28 cellular contexts compared by ENCODE assay signal in the genomic region with DNA sequence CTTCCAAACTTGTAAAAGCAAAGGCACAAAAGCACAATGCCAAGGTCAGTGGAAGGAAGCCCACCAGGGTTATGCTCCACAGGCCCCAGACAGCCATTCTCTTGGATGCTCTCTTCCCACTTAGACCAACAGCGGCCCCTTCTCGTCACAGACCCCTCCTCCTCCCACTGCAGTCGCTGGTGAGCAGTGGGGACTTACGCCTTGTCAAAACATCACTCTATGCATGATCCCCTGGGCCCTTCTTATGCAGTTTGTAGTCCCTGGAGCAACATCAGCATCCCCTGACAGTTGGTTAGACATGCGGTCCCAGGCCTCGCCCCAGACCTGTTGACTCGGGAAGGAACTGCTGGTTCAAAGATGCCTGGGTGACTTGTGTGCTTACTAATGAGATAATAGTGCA.
"Had no signal": no experiment of that assay in that cellular context is flagged by ENCODE, and none has a peak within 500 bp of the region (broad histone marks: within the 10 kb centered on the region; RNA-seq: fewer than 3 reads in every experiment).

No MANE protein-coding gene starts in this region.

- ATAC-seq: activated CD4-positive, CD25-positive, alpha-beta regulatory T cell treated with anti-CD3 and anti-CD28 coated beads, Interleukin-2, amount 50 U/mL, for 24 hours; activated CD8-positive, alpha-beta T cell treated with anti-CD3 and anti-CD28 coated beads for 36 hours; activated naive CD8-positive, alpha-beta T cell treated with anti-CD3 and anti-CD28 coated beads, Interleukin-2, amount 50 U/mL, for 24 hours; T-cell had no signal

- H3K27ac ChIP-seq: body of pancreas, colonic mucosa, epithelial cell of prostate, WERI-Rb-1 had no signal

- DNase-seq: activated B cell treated with CpG ODN at 0.5 μM for 24 hours; activated CD4-positive, alpha-beta T cell treated with anti-CD3 and anti-CD28 coated beads for 48 hours; activated CD4-positive, alpha-beta T cell treated with anti-CD3 and anti-CD28 coated beads, Interleukin-2, amount 50 U/mL, for 1 hour; activated CD4-positive, alpha-beta T cell treated with anti-CD3 and anti-CD28 coated beads, Interleukin-2, amount 50 U/mL, for 48 hours; activated CD8-positive, alpha-beta memory T cell treated with anti-CD3 and anti-CD28 coated beads for 24 hours; activated CD8-positive, alpha-beta T cell treated with anti-CD3 and anti-CD28 coated beads for 36 hours; activated effector memory CD4-positive, alpha-beta T cell treated with anti-CD3 and anti-CD28 coated beads, Interleukin-2, amount 50 U/mL, for 16 hours; activated naive CD4-positive, alpha-beta T cell treated with anti-CD3 and anti-CD28 coated beads for 36 hours; activated naive CD8-positive, alpha-beta T cell treated with anti-CD3 and anti-CD28 coated beads for 36 hours; activated naive CD8-positive, alpha-beta T cell treated with anti-CD3 and anti-CD28 coated beads, Interleukin-2, amount 50 U/mL, for 24 hours; activated T-cell treated with anti-CD3 and anti-CD28 coated beads, Interleukin-2, amount 50 U/mL, for 1 hour; activated T-cell treated with anti-CD3 and anti-CD28 coated beads, Interleukin-2, amount 50 U/mL, for 48 hours; aorta; colonic mucosa; effector CD8-positive, alpha-beta T cell; foreskin fibroblast; glutamatergic neuron; SW 1271; T-cell; WERI-Rb-1 had no signal

- H3K4me3 Mint-ChIP-seq: activated B cell treated with CpG ODN at 0.5 μM for 24 hours; activated CD8-positive, alpha-beta T cell treated with anti-CD3 and anti-CD28 coated beads for 36 hours; activated naive CD4-positive, alpha-beta T cell treated with anti-CD3 and anti-CD28 coated beads for 36 hours; activated naive CD4-positive, alpha-beta T cell treated with anti-CD3 and anti-CD28 coated beads, Interleukin-2, amount 50 U/mL, for 24 hours; activated naive CD8-positive, alpha-beta T cell treated with anti-CD3 and anti-CD28 coated beads for 36 hours; activated naive CD8-positive, alpha-beta T cell treated with anti-CD3 and anti-CD28 coated beads, Interleukin-2, amount 50 U/mL, for 24 hours; activated T-helper 1 cell treated with anti-CD3 and anti-CD28 coated beads, Interleukin-12 subunit alpha, Interleukin-12 subunit beta, Interleukin-2, Interleukin-4 antibody, amounts not matched to agents 30 ng/mL and 10 ng/mL and 1 ng/mL, durations not matched to agents 14 hours and 24 hours and 36 hours; T-cell; T-helper 1 cell treated with Interleukin-12 subunit alpha and Interleukin-12 subunit beta and Interleukin-4 antibody, amounts not matched to agents 30 μg/mL and 1 μg/mL, for 36 hours had no signal

- H3K27me3 Mint-ChIP-seq: activated B cell treated with CpG ODN at 0.5 μM for 24 hours; activated CD8-positive, alpha-beta T cell treated with anti-CD3 and anti-CD28 coated beads for 36 hours; activated naive CD4-positive, alpha-beta T cell treated with anti-CD3 and anti-CD28 coated beads, Interleukin-2, amount 50 U/mL, for 24 hours; activated naive CD8-positive, alpha-beta T cell treated with anti-CD3 and anti-CD28 coated beads for 36 hours; activated naive CD8-positive, alpha-beta T cell treated with anti-CD3 and anti-CD28 coated beads, Interleukin-2, amount 50 U/mL, for 24 hours; T-cell had no signal

- H3K36me3 Mint-ChIP-seq: activated naive CD4-positive, alpha-beta T cell treated with anti-CD3 and anti-CD28 coated beads, Interleukin-2, amount 50 U/mL, for 24 hours; activated naive CD8-positive, alpha-beta T cell treated with anti-CD3 and anti-CD28 coated beads for 36 hours; T-cell had no signal

- H3K4me3 ChIP-seq: adrenal gland, body of pancreas, colonic mucosa had no signal

- H3K27me3 ChIP-seq: adrenal gland, body of pancreas, colonic mucosa had no signal

- H3K36me3 ChIP-seq: adrenal gland, colonic mucosa, WERI-Rb-1 had no signal

- H3K4me1 ChIP-seq: body of pancreas, colonic mucosa had no signal

- H3K27ac Mint-ChIP-seq: activated B cell treated with CpG ODN at 0.5 μM for 24 hours; activated CD8-positive, alpha-beta T cell treated with anti-CD3 and anti-CD28 coated beads for 36 hours; activated naive CD4-positive, alpha-beta T cell treated with anti-CD3 and anti-CD28 coated beads for 36 hours; activated naive CD4-positive, alpha-beta T cell treated with anti-CD3 and anti-CD28 coated beads, Interleukin-2, amount 50 U/mL, for 24 hours; activated naive CD8-positive, alpha-beta T cell treated with anti-CD3 and anti-CD28 coated beads for 36 hours; activated naive CD8-positive, alpha-beta T cell treated with anti-CD3 and anti-CD28 coated beads, Interleukin-2, amount 50 U/mL, for 24 hours; activated T-helper 1 cell treated with anti-CD3 and anti-CD28 coated beads, Interleukin-12 subunit alpha, Interleukin-12 subunit beta, Interleukin-2, Interleukin-4 antibody, amounts not matched to agents 30 ng/mL and 10 ng/mL and 1 ng/mL, durations not matched to agents 14 hours and 24 hours and 36 hours; activated T-helper 2 cell treated with anti-CD3 and anti-CD28 coated beads, Interferon-gamma antibody, Interleukin-2, Interleukin-4, amounts not matched to agents 10 μg/mL and 5 μg/mL and 100 μg/mL, durations not matched to agents 14 hours and 24 hours and 36 hours; T-cell; T-helper 1 cell treated with Interleukin-12 subunit alpha and Interleukin-12 subunit beta and Interleukin-4 antibody, amounts not matched to agents 30 μg/mL and 1 μg/mL, for 36 hours had no signal

- H3K4me1 Mint-ChIP-seq: activated B cell treated with CpG ODN at 0.5 μM for 24 hours; activated naive CD4-positive, alpha-beta T cell treated with anti-CD3 and anti-CD28 coated beads, Interleukin-2, amount 50 U/mL, for 24 hours; activated naive CD8-positive, alpha-beta T cell treated with anti-CD3 and anti-CD28 coated beads for 36 hours; activated naive CD8-positive, alpha-beta T cell treated with anti-CD3 and anti-CD28 coated beads, Interleukin-2, amount 50 U/mL, for 24 hours; T-cell had no signal

- H3K9me3 Mint-ChIP-seq: activated B cell treated with CpG ODN at 0.5 μM for 24 hours; activated CD8-positive, alpha-beta T cell treated with anti-CD3 and anti-CD28 coated beads for 36 hours; activated naive CD4-positive, alpha-beta T cell treated with anti-CD3 and anti-CD28 coated beads for 36 hours; activated naive CD4-positive, alpha-beta T cell treated with anti-CD3 and anti-CD28 coated beads, Interleukin-2, amount 50 U/mL, for 24 hours; activated naive CD8-positive, alpha-beta T cell treated with anti-CD3 and anti-CD28 coated beads for 36 hours; activated naive CD8-positive, alpha-beta T cell treated with anti-CD3 and anti-CD28 coated beads, Interleukin-2, amount 50 U/mL, for 24 hours; activated T-helper 1 cell treated with anti-CD3 and anti-CD28 coated beads, Interleukin-12 subunit alpha, Interleukin-12 subunit beta, Interleukin-2, Interleukin-4 antibody, amounts not matched to agents 30 ng/mL and 10 ng/mL and 1 ng/mL, durations not matched to agents 14 hours and 24 hours and 36 hours; activated T-helper 2 cell treated with anti-CD3 and anti-CD28 coated beads, Interferon-gamma antibody, Interleukin-2, Interleukin-4, amounts not matched to agents 10 μg/mL and 5 μg/mL and 100 μg/mL, durations not matched to agents 14 hours and 24 hours and 36 hours; T-helper 1 cell treated with Interleukin-12 subunit alpha and Interleukin-12 subunit beta and Interleukin-4 antibody, amounts not matched to agents 30 μg/mL and 1 μg/mL, for 36 hours had no signal

- H3K9me3 ChIP-seq: adrenal gland, body of pancreas, colonic mucosa had no signal
